In the genomic region with DNA sequence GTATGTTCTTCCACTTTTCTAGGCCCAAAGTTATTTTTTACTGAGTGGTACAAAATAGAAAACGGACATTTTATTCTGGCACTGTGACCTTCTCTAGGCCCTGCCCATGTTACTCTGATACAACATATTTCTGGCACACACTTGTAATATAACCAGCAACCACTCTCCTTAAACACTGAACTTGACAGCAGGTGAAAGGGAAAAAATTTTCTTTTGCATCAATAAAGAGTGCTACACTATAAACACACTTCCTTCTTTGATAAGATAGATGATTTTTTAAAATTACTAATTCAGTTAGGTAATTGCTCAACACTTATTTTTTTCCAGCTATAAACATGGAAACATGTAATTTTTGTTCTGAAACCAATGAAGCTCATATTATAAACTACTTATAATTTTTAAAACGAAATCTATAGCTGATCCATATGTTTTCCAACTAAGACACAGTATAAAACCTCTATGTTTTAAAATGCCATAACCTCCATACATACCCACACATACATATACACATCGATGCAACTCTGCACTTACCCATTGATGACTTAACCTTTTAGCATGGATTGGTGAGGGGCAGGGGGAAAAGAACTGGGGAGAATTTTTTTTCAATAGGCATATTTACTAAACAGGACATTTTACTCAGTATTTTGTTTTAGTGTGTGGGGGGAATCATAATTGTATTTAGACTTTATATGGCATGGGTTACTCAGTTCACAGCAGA, we compare ENCODE assay signal across 24 cellular contexts.
"Had no signal": no experiment of that assay in that cellular context is flagged by ENCODE, and none has a peak within 500 bp of the region (broad histone marks: within the 10 kb centered on the region; RNA-seq: fewer than 3 reads in every experiment).

No MANE protein-coding gene starts in this region.

- ATAC-seq: left colon; left lung; lower lobe of right lung; natural killer cell; right lobe of liver; stimulated activated memory B cell treated with anti-CD40 and anti-IgM and Interleukin-4, amounts not matched to agents 10 μg/mL and 1 μg/mL and 100 μg/mL, for 72 hours; stimulated activated naive CD8-positive, alpha-beta T cell treated with anti-CD3 and anti-CD28 coated beads, Interleukin-15, amount 100 ng/mL, for 72 hours had no signal

- H3K4me3 Mint-ChIP-seq: immature natural killer cell; mesothelial cell of epicardium; naive B cell; natural killer cell; nephron progenitor cell; stimulated activated memory B cell treated with anti-CD40 and anti-IgM and Interleukin-4, amounts not matched to agents 10 μg/mL and 1 μg/mL and 100 μg/mL, for 72 hours; stimulated activated naive CD8-positive, alpha-beta T cell treated with anti-CD3 and anti-CD28 coated beads, Interleukin-15, amount 100 ng/mL, for 72 hours; type B pancreatic cell had no signal

- H3K27ac Mint-ChIP-seq: immature natural killer cell; mesothelial cell of epicardium; naive B cell; natural killer cell; nephron progenitor cell; progenitor cell of endocrine pancreas; stimulated activated memory B cell treated with anti-CD40 and anti-IgM and Interleukin-4, amounts not matched to agents 10 μg/mL and 1 μg/mL and 100 μg/mL, for 72 hours; stimulated activated naive CD8-positive, alpha-beta T cell treated with anti-CD3 and anti-CD28 coated beads, Interleukin-15, amount 100 ng/mL, for 72 hours; type B pancreatic cell had no signal

- H3K9me3 Mint-ChIP-seq: immature natural killer cell; mesothelial cell of epicardium; natural killer cell; nephron progenitor cell; stimulated activated memory B cell treated with anti-CD40 and anti-IgM and Interleukin-4, amounts not matched to agents 10 μg/mL and 1 μg/mL and 100 μg/mL, for 72 hours; type B pancreatic cell had no signal

- H3K36me3 Mint-ChIP-seq: immature natural killer cell; mesothelial cell of epicardium; naive B cell; natural killer cell; stimulated activated memory B cell treated with anti-CD40 and anti-IgM and Interleukin-4, amounts not matched to agents 10 μg/mL and 1 μg/mL and 100 μg/mL, for 72 hours; type B pancreatic cell had no signal

- H3K27me3 Mint-ChIP-seq: stimulated activated memory B cell treated with anti-CD40 and anti-IgM and Interleukin-4, amounts not matched to agents 10 μg/mL and 1 μg/mL and 100 μg/mL, for 72 hours had no signal

- DNase-seq: immature natural killer cell; kidney; left colon; left lung; lower lobe of right lung; mammary epithelial cell; mesenchymal stem cell; naive B cell; natural killer cell; nephron progenitor cell; ovary; right lobe of liver; stimulated activated CD4-positive, alpha-beta T cell treated with anti-CD3 and anti-CD28 coated beads, Interleukin-1b, Interleukin-23, amount 100 ng/mL, for 48 hours; stimulated activated CD4-positive, alpha-beta T cell treated with anti-CD3 and anti-CD28 coated beads, Interleukin-2, amount 100 ng/mL, for 48 hours; stimulated activated CD4-positive, alpha-beta T cell treated with anti-CD3 and anti-CD28 coated beads, Interleukin-4, amount 100 ng/mL, for 4 hours; stimulated activated CD8-positive, alpha-beta memory T cell treated with anti-CD3 and anti-CD28 coated beads, Interleukin-4, amount 100 ng/mL, for 48 hours; stimulated activated naive CD4-positive, alpha-beta T cell treated with Interleukin-2 at 50 U/mL for 16 hours; stimulated activated naive CD8-positive, alpha-beta T cell treated with anti-CD3 and anti-CD28 coated beads, Interleukin-15, amount 100 ng/mL, for 72 hours; substantia nigra; uterus had no signal
